In genomic region chr6:151807513-151808330, GRCh38 we compare ENCODE assay signal across 8 cellular contexts. TPM values are rescaled to one million over a fixed set of nuclear protein-coding genes. Genes with fewer than 3 reads are reported as not detected.
A peak's percentile ranks its signal among the peaks of the same experiment; 100 is the strongest.
DNase-seq lines count a peak whose midpoint lies in the region; ATAC-seq and TF ChIP-seq lines count a peak whose summit lies in the region.
"Had no signal": no experiment of that assay in that cellular context is flagged by ENCODE, and none has a peak within 500 bp of the region (broad histone marks: within the 10 kb centered on the region; RNA-seq: fewer than 3 reads in every experiment).

Gene ESR1, plus strand, starts transcription at chr6:151807682. Its CDS starts 231 bp downstream, at chr6:151807913.

- peak; percentile 85 for DNase-seq in H7
- peak; percentile 32 for DNase-seq in activated B cell treated with CpG ODN at 0.5 μM for 24 hours
- peak; percentile 31 to 78 for DNase-seq in psoas muscle
- no peak for DNase-seq in substantia nigra (lab: John Stamatoyannopoulos, UW)

- H3K27ac Mint-ChIP-seq in activated B cell treated with CpG ODN at 0.5 μM for 24 hours = no peak within 1 kb of the TSS

- H3K36me3 ChIP-seq in H7 (replicated peaks; ENCODE audit: control insufficient read depth, insufficient read depth, low read length) (no peaks in the 10 kb centered on the region), gastroesophageal sphincter (no peaks in the 10 kb centered on the region), psoas muscle (ENCODE audit: insufficient read depth in 1 of 2, low read depth in 1 of 2) (no peaks in the 10 kb centered on the region)

- no peak for TF ChIP-seq EP300 in gastroesophageal sphincter (IDR thresholded peaks at IDR 0.05)

- WGBS in gastroesophageal sphincter (ENCODE audit: low coverage in 1 of 2), 2 donors = no CpG with 5 or more reads among the region's 67 CpGs
- WGBS in psoas muscle, 3 donors = 2 to 5% (median 3%) methylated on average over 62 to 67 of the region's 67 CpGs

- no peak for TF ChIP-seq POLR2A in gastroesophageal sphincter (IDR thresholded peaks at IDR 0.05)
- no peak for TF ChIP-seq POLR2A in GM18505 (IDR thresholded peaks at IDR 0.05; ENCODE audit: borderline replicate concordance, extremely low read depth, insufficient read depth, insufficient read length)

- TF ChIP-seq CTCF in activated B cell treated with CpG ODN at 0.5 μM for 24 hours (IDR thresholded peaks at IDR 0.05) (no peak), gastroesophageal sphincter (IDR thresholded peaks at IDR 0.05) (no peak), psoas muscle (IDR thresholded peaks at IDR 0.05) (no peak)

- ATAC-seq in activated B cell treated with CpG ODN at 0.5 μM for 24 hours (ENCODE audit: low read depth) (peak; percentile 79), gastroesophageal sphincter (peak; percentile 20), psoas muscle (peak; percentile 31 to 45 (median 35)), HG03521 (IDR thresholded peaks at IDR 0.05; ENCODE audit: unreplicated experiment) (no peak), GM18505 (IDR thresholded peaks at IDR 0.05; ENCODE audit: unreplicated experiment) (no peak)

- H3K27ac ChIP-seq in gastroesophageal sphincter (peak within 1 kb of the TSS in 1 of 4 donors; percentile 43), psoas muscle (peak within 1 kb of the TSS; percentile 90), substantia nigra (ENCODE audit: low read depth, low read length, poor library complexity, severe bottlenecking) (no peak within 1 kb of the TSS)

- POLR2A ChIA-PET in activated B cell treated with CpG ODN at 0.5 μM for 24 hours (lab: Charles Lee) = interaction anchor here (0.5 to 0.9 kb wide), 3 partner anchors 12 to 326 kb away, joined by 3 read pairs; no protein-coding TSS in a partner anchor

- H3K36me3 Mint-ChIP-seq in activated B cell treated with CpG ODN at 0.5 μM for 24 hours (ENCODE audit: low read depth) = no peaks in the 10 kb centered on the region

- peaks cover 0 to 23% (median 6%) of the 10 kb centered on the region in 3 donors for H3K4me1 ChIP-seq in gastroesophageal sphincter
- peaks cover 28% of the 10 kb centered on the region for H3K4me1 ChIP-seq in psoas muscle

- H3K4me3 Mint-ChIP-seq in activated B cell treated with CpG ODN at 0.5 μM for 24 hours = peak within 1 kb of the TSS; percentile 84

- CTCF ChIA-PET in activated B cell treated with CpG ODN at 0.5 μM for 24 hours (lab: Charles Lee) = interaction anchor here (0.8 to 3.4 kb wide), 4 partner anchors 15 to 117 kb away, joined by 3 to 12 read pairs (median 4); no protein-coding TSS in a partner anchor

- no peaks in the 10 kb centered on the region for H3K9me3 Mint-ChIP-seq in activated B cell treated with CpG ODN at 0.5 μM for 24 hours

- H3K4me3 ChIP-seq in H7 (ENCODE audit: insufficient read depth, low read depth, low read length) = peak within 1 kb of the TSS; percentile 48
- H3K4me3 ChIP-seq in gastroesophageal sphincter = peak within 1 kb of the TSS; percentile 12 to 52
- peak within 1 kb of the TSS; percentile 79 for H3K4me3 ChIP-seq in psoas muscle

- H3K4me1 Mint-ChIP-seq in activated B cell treated with CpG ODN at 0.5 μM for 24 hours = peaks cover 17% of the 10 kb centered on the region

- peaks cover 33% of the 10 kb centered on the region for H3K27me3 Mint-ChIP-seq in activated B cell treated with CpG ODN at 0.5 μM for 24 hours

- intact Hi-C loops in activated B cell treated with CpG ODN at 0.5 μM for 24 hours (cut with micrococcal nuclease) (loop anchor here (2.0 to 10.0 kb wide), 4 partner anchors 43 to 217 kb away; no protein-coding TSS in a partner anchor), psoas muscle (cut with DNase I) (loop anchor here in 1 of 2 donors (5.0 to 10.0 kb wide), 2 partner anchors 287 to 310 kb away; no protein-coding TSS in a partner anchor)

- H3K9me3 ChIP-seq in gastroesophageal sphincter (peaks cover 0 to 6% (median 0%) of the 10 kb centered on the region in 3 donors), psoas muscle (no peaks in the 10 kb centered on the region)

- peaks cover 41% of the 10 kb centered on the region for H3K27me3 ChIP-seq in H7 (ENCODE audit: control insufficient read depth, insufficient read depth, low read length)
- H3K27me3 ChIP-seq in gastroesophageal sphincter = peaks cover 70% of the 10 kb centered on the region
- H3K27me3 ChIP-seq in psoas muscle (ENCODE audit: insufficient read depth in 3 of 3, low read length in 2 of 3) = no peaks in the 10 kb centered on the region

RNA-seq across cellular contexts. Expression of gene ESR1, which starts in this region (rescaled TPM):
- total RNA-seq in H7 (2014; rRNA removed; shearing (Covaris generic)) = under 0.01 and 0.04 TPM in 2 replicates
- total RNA-seq in activated B cell treated with CpG ODN at 0.5 μM for 24 hours = 10.9 and 17.5 TPM in 2 replicates
- total RNA-seq in gastroesophageal sphincter = 1 to 10 TPM in 1 of 4 donors, under 1 TPM in 3; 0.93 to 2.3 (median 0.97) TPM
- 1 to 10 TPM; 1.5 to 4.4 (median 2.6) TPM for total RNA-seq in psoas muscle
- under 1 TPM; 0.42 to 0.93 (median 0.92) TPM for polyA plus RNA-seq in psoas muscle
- total RNA-seq: RPMI7951 had no signal

Comparison
In these comparisons a context has a peak if more than half of its experiments do, and no peak if none do; other contexts are left out.
1. Peak in DNase-seq and H3K4me3 ChIP-seq in H7; RNA of the gene not detected or under 1 TPM.
2. DNase-seq: peak in activated B cell treated with CpG ODN at 0.5 μM for 24 hours (single experiment) and psoas muscle (2 of 2); none in substantia nigra (0 of 49).
3. ATAC-seq: peak in activated B cell treated with CpG ODN at 0.5 μM for 24 hours (single experiment), gastroesophageal sphincter (single experiment) and psoas muscle (4 of 4); none in HG03521 (single experiment) and GM18505 (single experiment).
4. Peak in every context shown above with its lines, with median percentiles within 50 percentile points of each other: H3K4me3 ChIP-seq.